In genomic region chr6:30816296-30816695, GRCh38 we compare ENCODE assay signal across 8 cellular contexts.
A peak's percentile ranks its signal among the peaks of the same experiment; 100 is the strongest.
DNase-seq lines count a peak whose midpoint lies in the region; ATAC-seq and TF ChIP-seq lines count a peak whose summit lies in the region.
"Not testable (repeated sequence)": the region's sequence is repeated elsewhere in the genome, so short reads cannot be mapped to it uniquely, and the experiment has no call there.

No MANE protein-coding gene starts in this region.

- intact Hi-C loops in activated CD4-positive, alpha-beta T cell treated with anti-CD3 and anti-CD28 coated beads, Interleukin-2, amount 10 ng/mL, durations not matched to agents 24 days and 14 days (cut with micrococcal nuclease), result loop anchor here (10.0 kb wide), 2 partner anchors 321 to 759 kb away; partner anchors contain the start of genes LTA and TNF
- intact Hi-C loops in dendritic cell treated with granulocyte-macrophage colony-stimulating factor and Interleukin-4, amounts not matched to agents 40 ng/mL and 50 ng/mL, for 4 days (cut with micrococcal nuclease), result not testable (repeated sequence)

- peaks cover 14% of the 10 kb centered on the region for H3K4me1 ChIP-seq in mesenchymal stem cell (ENCODE audit: control insufficient read depth, insufficient read depth, low read depth, low read length)

- H4K91ac ChIP-seq in mesenchymal stem cell (ENCODE audit: low read length), result peak overlapping the region; percentile 11

- peaks cover 60% of the 10 kb centered on the region for H3K36me3 Mint-ChIP-seq in activated CD4-positive, alpha-beta T cell treated with anti-CD3 and anti-CD28 coated beads, Interleukin-2, amount 10 ng/mL, durations not matched to agents 24 days and 14 days (ENCODE audit: low read depth)
- peaks cover 50% of the 10 kb centered on the region for H3K36me3 Mint-ChIP-seq in activated T-cell treated with anti-CD3 and anti-CD28 coated beads, Interleukin-2, amount 50 U/mL, for 24 hours (ENCODE audit: low read depth)
- H3K36me3 Mint-ChIP-seq in activated naive CD4-positive, alpha-beta T cell treated with anti-CD3 and anti-CD28 coated beads, Interleukin-2, amount 50 U/mL, for 24 hours, result peaks cover 14% of the 10 kb centered on the region
- H3K36me3 Mint-ChIP-seq in activated naive CD8-positive, alpha-beta T cell treated with anti-CD3 and anti-CD28 coated beads, Interleukin-2, amount 50 U/mL, for 24 hours (ENCODE audit: low read depth), result peaks cover 43% of the 10 kb centered on the region
- not testable (repeated sequence) for H3K36me3 Mint-ChIP-seq in dendritic cell treated with granulocyte-macrophage colony-stimulating factor and Interleukin-4, amounts not matched to agents 40 ng/mL and 50 ng/mL, for 4 days (ENCODE audit: low read depth)
- peaks cover 26% of the 10 kb centered on the region for H3K36me3 Mint-ChIP-seq in stimulated activated effector memory CD8-positive, alpha-beta T cell treated with anti-CD3 and anti-CD28 coated beads, Interleukin-12 subunit alpha, Interleukin-12 subunit beta, amount 100 ng/mL, for 72 hours

- not testable (repeated sequence) for H3K27me3 ChIP-seq in mesenchymal stem cell (ENCODE audit: control insufficient read depth in 1 of 2, insufficient read depth in 1 of 2, low read length in 2 of 2)

- H3K9me3 Mint-ChIP-seq in activated CD4-positive, alpha-beta T cell treated with anti-CD3 and anti-CD28 coated beads, Interleukin-2, amount 10 ng/mL, durations not matched to agents 24 days and 14 days; activated T-cell treated with anti-CD3 and anti-CD28 coated beads, Interleukin-2, amount 50 U/mL, for 24 hours; activated naive CD4-positive, alpha-beta T cell treated with anti-CD3 and anti-CD28 coated beads, Interleukin-2, amount 50 U/mL, for 24 hours; dendritic cell treated with granulocyte-macrophage colony-stimulating factor and Interleukin-4, amounts not matched to agents 40 ng/mL and 50 ng/mL, for 4 days; stimulated activated effector memory CD8-positive, alpha-beta T cell treated with anti-CD3 and anti-CD28 coated beads, Interleukin-12 subunit alpha, Interleukin-12 subunit beta, amount 100 ng/mL, for 72 hours: not testable (repeated sequence)
- peaks cover 13% of the 10 kb centered on the region for H3K9me3 Mint-ChIP-seq in activated naive CD8-positive, alpha-beta T cell treated with anti-CD3 and anti-CD28 coated beads, Interleukin-2, amount 50 U/mL, for 24 hours

- CTCF ChIA-PET in RWPE1 (lab: Yijun Ruan, JAX), result interaction anchor here (1.1 kb wide), 1 partner anchor 70 kb away, joined by 3 read pairs; no protein-coding TSS in a partner anchor

- peak overlapping the region in 1 of 2 experiments; percentile 13 for H3K4ac ChIP-seq in mesenchymal stem cell (ENCODE audit: low read depth in 1 of 2, low read length in 2 of 2)

- H2BK12ac ChIP-seq in mesenchymal stem cell (ENCODE audit: low read length in 2 of 2), result peak overlapping the region in 1 of 2 experiments; percentile 37

- H3K79me1 ChIP-seq in mesenchymal stem cell (replicated peaks; ENCODE audit: low read length, poor library complexity, severe bottlenecking), result not testable (repeated sequence)

- H3K27me3 Mint-ChIP-seq in activated CD4-positive, alpha-beta T cell treated with anti-CD3 and anti-CD28 coated beads, Interleukin-2, amount 10 ng/mL, durations not matched to agents 24 days and 14 days; activated T-cell treated with anti-CD3 and anti-CD28 coated beads, Interleukin-2, amount 50 U/mL, for 24 hours; activated naive CD4-positive, alpha-beta T cell treated with anti-CD3 and anti-CD28 coated beads, Interleukin-2, amount 50 U/mL, for 24 hours; activated naive CD8-positive, alpha-beta T cell treated with anti-CD3 and anti-CD28 coated beads, Interleukin-2, amount 50 U/mL, for 24 hours; dendritic cell treated with granulocyte-macrophage colony-stimulating factor and Interleukin-4, amounts not matched to agents 40 ng/mL and 50 ng/mL, for 4 days: not testable (repeated sequence)

- H3K4me1 Mint-ChIP-seq in activated CD4-positive, alpha-beta T cell treated with anti-CD3 and anti-CD28 coated beads, Interleukin-2, amount 10 ng/mL, durations not matched to agents 24 days and 14 days, result peaks cover 74% of the 10 kb centered on the region
- peaks cover 91% of the 10 kb centered on the region for H3K4me1 Mint-ChIP-seq in activated T-cell treated with anti-CD3 and anti-CD28 coated beads, Interleukin-2, amount 50 U/mL, for 24 hours (ENCODE audit: low read depth)
- peaks cover 84% of the 10 kb centered on the region for H3K4me1 Mint-ChIP-seq in activated naive CD4-positive, alpha-beta T cell treated with anti-CD3 and anti-CD28 coated beads, Interleukin-2, amount 50 U/mL, for 24 hours
- peaks cover 92% of the 10 kb centered on the region for H3K4me1 Mint-ChIP-seq in activated naive CD8-positive, alpha-beta T cell treated with anti-CD3 and anti-CD28 coated beads, Interleukin-2, amount 50 U/mL, for 24 hours
- peaks cover 83% of the 10 kb centered on the region for H3K4me1 Mint-ChIP-seq in dendritic cell treated with granulocyte-macrophage colony-stimulating factor and Interleukin-4, amounts not matched to agents 40 ng/mL and 50 ng/mL, for 4 days (ENCODE audit: low read depth)
- peaks cover 84% of the 10 kb centered on the region for H3K4me1 Mint-ChIP-seq in stimulated activated effector memory CD8-positive, alpha-beta T cell treated with anti-CD3 and anti-CD28 coated beads, Interleukin-12 subunit alpha, Interleukin-12 subunit beta, amount 100 ng/mL, for 72 hours

- peak overlapping the region in 1 of 2 experiments; percentile 48 for H3K18ac ChIP-seq in mesenchymal stem cell (ENCODE audit: low read depth in 1 of 2, low read length in 2 of 2)

- not testable (repeated sequence) for H3K4me2 ChIP-seq in mesenchymal stem cell (ENCODE audit: low read length, poor library complexity, severe bottlenecking)

- H3K4me3 Mint-ChIP-seq in activated CD4-positive, alpha-beta T cell treated with anti-CD3 and anti-CD28 coated beads, Interleukin-2, amount 10 ng/mL, durations not matched to agents 24 days and 14 days; activated T-cell treated with anti-CD3 and anti-CD28 coated beads, Interleukin-2, amount 50 U/mL, for 24 hours; activated naive CD4-positive, alpha-beta T cell treated with anti-CD3 and anti-CD28 coated beads, Interleukin-2, amount 50 U/mL, for 24 hours; activated naive CD8-positive, alpha-beta T cell treated with anti-CD3 and anti-CD28 coated beads, Interleukin-2, amount 50 U/mL, for 24 hours; dendritic cell treated with granulocyte-macrophage colony-stimulating factor and Interleukin-4, amounts not matched to agents 40 ng/mL and 50 ng/mL, for 4 days; stimulated activated effector memory CD8-positive, alpha-beta T cell treated with anti-CD3 and anti-CD28 coated beads, Interleukin-12 subunit alpha, Interleukin-12 subunit beta, amount 100 ng/mL, for 72 hours: not testable (repeated sequence)

- H3K36me3 ChIP-seq in mesenchymal stem cell (ENCODE audit: control insufficient read depth in 1 of 2, insufficient read depth in 2 of 2, low read depth in 1 of 2, low read length in 2 of 2), result not testable (repeated sequence)

- WGBS in mesenchymal stem cell, result 94% methylated on average over 32 of the region's 34 CpGs

- H2BK15ac ChIP-seq in mesenchymal stem cell (ENCODE audit: low read depth, poor library complexity, severe bottlenecking), result peak overlapping the region; percentile 36

- TF ChIP-seq CTCF in RWPE1 (conservative IDR thresholded peaks at IDR 0.05; ENCODE audit: low read depth), result not testable (repeated sequence)

- H2AK5ac ChIP-seq in mesenchymal stem cell (ENCODE audit: low read length, severe bottlenecking), result not testable (repeated sequence)

- DNase-seq in RWPE1 (ENCODE audit: low spot score); activated CD4-positive, alpha-beta T cell treated with anti-CD3 and anti-CD28 coated beads, Interleukin-2, amount 10 ng/mL, durations not matched to agents 24 days and 14 days; activated T-cell treated with anti-CD3 and anti-CD28 coated beads, Interleukin-2, amount 50 U/mL, for 24 hours; activated naive CD8-positive, alpha-beta T cell treated with anti-CD3 and anti-CD28 coated beads, Interleukin-2, amount 50 U/mL, for 24 hours; mesenchymal stem cell; stimulated activated effector memory CD8-positive, alpha-beta T cell treated with anti-CD3 and anti-CD28 coated beads, Interleukin-12 subunit alpha, Interleukin-12 subunit beta, amount 100 ng/mL, for 72 hours (ENCODE audit: low spot score in 2 of 2): not testable (repeated sequence)

- H2AFZ ChIP-seq in mesenchymal stem cell (ENCODE audit: low read depth, low read length), result not testable (repeated sequence)

- H3K4me3 ChIP-seq in mesenchymal stem cell (ENCODE audit: insufficient read depth in 1 of 2, low read depth in 1 of 2, low read length in 2 of 2), result not testable (repeated sequence)

- not testable (repeated sequence) for H2BK5ac ChIP-seq in mesenchymal stem cell (ENCODE audit: low read depth, low read length, poor library complexity, severe bottlenecking)

- not testable (repeated sequence) for ATAC-seq in activated naive CD8-positive, alpha-beta T cell treated with anti-CD3 and anti-CD28 coated beads, Interleukin-2, amount 50 U/mL, for 24 hours; stimulated activated effector memory CD8-positive, alpha-beta T cell treated with anti-CD3 and anti-CD28 coated beads, Interleukin-12 subunit alpha, Interleukin-12 subunit beta, amount 100 ng/mL, for 72 hours

- H4K8ac ChIP-seq in mesenchymal stem cell (ENCODE audit: low read length), result not testable (repeated sequence)

- not testable (repeated sequence) for H3K23ac ChIP-seq in mesenchymal stem cell (ENCODE audit: low read length in 2 of 2)

- H2BK120ac ChIP-seq in mesenchymal stem cell (ENCODE audit: low read depth, low read length), result not testable (repeated sequence)

- not testable (repeated sequence) for H3K9me3 ChIP-seq in mesenchymal stem cell (ENCODE audit: control insufficient read depth, low read length)

- not testable (repeated sequence) for H3K9ac ChIP-seq in mesenchymal stem cell (ENCODE audit: low read length)

- H3K14ac ChIP-seq in mesenchymal stem cell (ENCODE audit: low read length in 2 of 2), result not testable (repeated sequence)

- POLR2A ChIA-PET in RWPE1 (lab: Yijun Ruan, JAX; ENCODE audit: low non-redundant PET), result not testable (repeated sequence)

- H3K27ac ChIP-seq in RWPE1, result peak overlapping the region; percentile 71
- not testable (repeated sequence) for H3K27ac ChIP-seq in mesenchymal stem cell (ENCODE audit: low read length, poor library complexity, severe bottlenecking)

- H3K27ac Mint-ChIP-seq in activated CD4-positive, alpha-beta T cell treated with anti-CD3 and anti-CD28 coated beads, Interleukin-2, amount 10 ng/mL, durations not matched to agents 24 days and 14 days, result peak overlapping the region; percentile 98
- peak overlapping the region; percentile 96 for H3K27ac Mint-ChIP-seq in activated T-cell treated with anti-CD3 and anti-CD28 coated beads, Interleukin-2, amount 50 U/mL, for 24 hours
- H3K27ac Mint-ChIP-seq in activated naive CD4-positive, alpha-beta T cell treated with anti-CD3 and anti-CD28 coated beads, Interleukin-2, amount 50 U/mL, for 24 hours, result peak overlapping the region; percentile 66
- H3K27ac Mint-ChIP-seq in activated naive CD8-positive, alpha-beta T cell treated with anti-CD3 and anti-CD28 coated beads, Interleukin-2, amount 50 U/mL, for 24 hours, result peak overlapping the region; percentile 99
- H3K27ac Mint-ChIP-seq in dendritic cell treated with granulocyte-macrophage colony-stimulating factor and Interleukin-4, amounts not matched to agents 40 ng/mL and 50 ng/mL, for 4 days, result peak overlapping the region; percentile 60
- H3K27ac Mint-ChIP-seq in stimulated activated effector memory CD8-positive, alpha-beta T cell treated with anti-CD3 and anti-CD28 coated beads, Interleukin-12 subunit alpha, Interleukin-12 subunit beta, amount 100 ng/mL, for 72 hours, result peak overlapping the region; percentile 89
